ENCODE assay signal across 9 cellular contexts in the genomic region with DNA sequence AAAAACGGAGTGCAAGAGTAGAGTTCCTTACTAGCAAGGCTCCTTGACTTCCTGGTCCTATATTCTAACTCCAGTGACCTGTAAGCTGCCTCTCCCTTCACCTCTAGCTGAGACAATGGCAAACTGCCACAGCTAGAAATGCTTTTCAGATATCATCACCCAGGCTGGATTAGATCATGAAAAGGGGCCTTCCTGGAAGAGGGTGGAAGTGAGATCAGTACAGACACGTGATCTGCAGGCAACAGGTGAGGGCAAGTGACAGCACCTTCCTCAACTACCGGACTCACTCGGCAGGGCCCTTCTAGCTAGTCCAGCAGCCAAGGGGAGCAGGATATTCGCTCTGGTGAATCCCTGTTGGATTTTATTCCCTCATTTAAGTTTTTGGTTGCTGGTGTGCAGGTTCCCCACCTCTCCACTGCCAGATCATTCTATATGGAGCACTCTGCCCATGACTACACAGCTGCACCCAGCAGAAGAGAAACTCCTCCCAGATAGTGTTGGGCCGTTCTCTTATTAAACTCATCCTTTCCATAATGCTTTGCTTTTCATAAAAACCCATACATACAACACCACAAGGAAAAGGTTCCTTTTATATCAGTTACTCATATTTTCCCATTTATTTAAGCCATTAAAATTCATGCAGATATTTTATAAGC. TPM values are rescaled to one million over a fixed set of nuclear protein-coding genes. Genes with fewer than 3 reads are reported as not detected.
DNase-seq lines count a peak whose midpoint lies in the region; ATAC-seq and TF ChIP-seq lines count a peak whose summit lies in the region.
"Had no signal": no experiment of that assay in that cellular context is flagged by ENCODE, and none has a peak within 500 bp of the region (broad histone marks: within the 10 kb centered on the region; RNA-seq: fewer than 3 reads in every experiment).

No MANE protein-coding gene starts in this region.

- H3K27ac Mint-ChIP-seq in T-cell = no peak overlapping the region

- ATAC-seq in omental fat pad (ENCODE audit: low FRiP score) (peak; percentile 81), GM19455 (IDR thresholded peaks at IDR 0.05; ENCODE audit: unreplicated experiment) (no peak), T-cell (replicated peaks in 1 of 4) (no peak)

- POLR2A ChIA-PET in T-cell (lab: Charles Lee) = no interaction called here

- H3K27ac ChIP-seq in esophagus (ENCODE audit: low read depth in 2 of 2, low read length in 1 of 2) = peak overlapping the region; percentile 82 to 95

- no peak overlapping the region for H3K4me3 Mint-ChIP-seq in T-cell
- H3K4me3 Mint-ChIP-seq: naive B cell had no signal

- H3K27me3 Mint-ChIP-seq in T-cell = no peaks in the 10 kb centered on the region
- H3K27me3 Mint-ChIP-seq: naive B cell had no signal

- 42 to 49% methylated on average over 6 of the region's 6 CpGs for WGBS in esophagus, 2 donors

- peaks cover 6 to 15% (median 9%) of the 10 kb centered on the region in 3 donors for H3K4me1 Mint-ChIP-seq in T-cell

- peak; percentile 57 for DNase-seq in DMS153 treated with DMSO at 0.1 percent for 48 hours (lab: John Stamatoyannopoulos, UW; ENCODE audit: unreplicated experiment)
- peak; percentile 100 for DNase-seq in NCI-H226
- DNase-seq in omental fat pad (ENCODE audit: low spot score) = no peak
- DNase-seq in mesenteric fat pad (ENCODE audit: low spot score) = no peak
- DNase-seq in T-cell = no peak
- no peak for DNase-seq in NCI-H1092 (lab: John Stamatoyannopoulos, UW)
- DNase-seq: naive B cell had no signal

- no peak for TF ChIP-seq CTCF in omental fat pad (IDR thresholded peaks at IDR 0.05)

- H3K9me3 ChIP-seq in esophagus (ENCODE audit: control insufficient read depth in 2 of 2, insufficient read depth in 1 of 2, low read depth in 1 of 2, low read length in 1 of 2) = no peaks in the 10 kb centered on the region

- H3K9me3 Mint-ChIP-seq in T-cell = no peaks in the 10 kb centered on the region
- H3K9me3 Mint-ChIP-seq: naive B cell had no signal

- no peaks in the 10 kb centered on the region for H3K36me3 ChIP-seq in esophagus (ENCODE audit: control insufficient read depth in 2 of 2, insufficient read depth in 2 of 2, low read length in 1 of 2)

- no peaks in the 10 kb centered on the region for H3K27me3 ChIP-seq in esophagus (ENCODE audit: control insufficient read depth in 1 of 2, insufficient read depth in 2 of 2, low read length in 2 of 2)

- H3K36me3 Mint-ChIP-seq in T-cell = peaks cover 13% of the 10 kb centered on the region

- H3K4me3 ChIP-seq in esophagus (ENCODE audit: low read depth in 1 of 2, low read length in 2 of 2) = no peak overlapping the region

- CTCF ChIA-PET in T-cell (lab: Charles Lee) = no interaction called here

- peaks cover 0 to 6% of the 10 kb centered on the region in 2 donors for H3K4me1 ChIP-seq in esophagus (ENCODE audit: control insufficient read depth in 2 of 2, insufficient read depth in 2 of 2, low read length in 1 of 2)

RNA-seq across cellular contexts. Expression of a gene that starts 26.4 kb away (rescaled TPM):
- polyA plus RNA-seq in esophagus = 10 to 100 TPM; 32.3 to 35.9 TPM
- total RNA-seq in omental fat pad (under 1 TPM in 1 of 4 donors, not detected in 3; 0.09 TPM), mesenteric fat pad (not detected), T-cell (under 1 TPM in 1 of 5 donors, not detected in 4; 0.15 TPM)

RNA-seq across cellular contexts. Expression of a gene that starts 34.1 kb away (rescaled TPM):
- 100 to 1,000 TPM; 186 to 315 TPM for polyA plus RNA-seq in esophagus
- total RNA-seq in omental fat pad (10 to 100 TPM; 63.7 to 89.4 (median 85.2) TPM), mesenteric fat pad (93.1 TPM), T-cell (10 to 100 TPM; 43.8 to 70.7 (median 69.6) TPM)

RNA-seq across cellular contexts. Expression of a gene that starts 40.7 kb away (rescaled TPM):
- 10 to 100 TPM; 25.7 to 52.2 TPM for polyA plus RNA-seq in esophagus
- total RNA-seq in omental fat pad (10 to 100 TPM; 12.8 to 35.6 (median 23.7) TPM), mesenteric fat pad (87.6 TPM), T-cell (10 to 100 TPM; 59.5 to 95.5 (median 72.0) TPM)

Comparison
In these comparisons a context has a peak if more than half of its experiments do, and no peak if none do; other contexts are left out.
1. DNase-seq: peak in DMS153 treated with DMSO at 0.1 percent for 48 hours (single experiment) and NCI-H226 (single experiment); none in omental fat pad (single experiment), mesenteric fat pad (single experiment), T-cell (0 of 34) and NCI-H1092 (single experiment).